In the genomic region with DNA sequence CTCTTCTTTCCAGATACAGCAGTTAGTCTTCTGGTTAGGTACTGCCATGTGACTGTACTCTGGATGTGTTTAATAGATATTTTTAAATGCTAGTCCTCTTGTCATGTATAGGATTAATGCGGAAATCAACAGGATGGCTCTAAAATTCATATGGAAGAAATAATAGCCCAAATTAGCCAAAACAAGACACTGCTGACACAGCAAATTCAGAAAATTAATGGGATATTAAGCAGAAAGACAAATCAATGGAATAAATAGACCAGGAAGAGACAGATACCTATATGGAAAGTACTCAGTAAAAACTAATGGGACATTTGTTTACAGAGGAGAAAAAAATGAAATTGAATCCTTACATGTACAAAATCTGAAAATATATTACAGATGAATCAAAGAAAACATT, we compare ENCODE assay signal across 3 cellular contexts.
A peak's percentile ranks its signal among the peaks of the same experiment; 100 is the strongest.
TF ChIP-seq lines count a peak whose summit lies in the region.

No MANE protein-coding gene starts in this region.

TF ChIP-seq in A549, 52 proteins besides CTCF, POLR2A, EP300 and RAD21:
- TF ChIP-seq MAZ (IDR thresholded peaks at IDR 0.05; ENCODE audit: borderline replicate concordance, low read depth, low read length) (no peak), MAFK (IDR thresholded peaks at IDR 0.05; ENCODE audit: partially characterized antibody) (peak; percentile 74), KDM1A (IDR thresholded peaks at IDR 0.05; ENCODE audit: low read depth) (no peak), HEYL (CRISPR knock-in tag; IDR thresholded peaks at IDR 0.05) (no peak), SMC3 (IDR thresholded peaks at IDR 0.05) (no peak)
- TF ChIP-seq, protein P1, sequence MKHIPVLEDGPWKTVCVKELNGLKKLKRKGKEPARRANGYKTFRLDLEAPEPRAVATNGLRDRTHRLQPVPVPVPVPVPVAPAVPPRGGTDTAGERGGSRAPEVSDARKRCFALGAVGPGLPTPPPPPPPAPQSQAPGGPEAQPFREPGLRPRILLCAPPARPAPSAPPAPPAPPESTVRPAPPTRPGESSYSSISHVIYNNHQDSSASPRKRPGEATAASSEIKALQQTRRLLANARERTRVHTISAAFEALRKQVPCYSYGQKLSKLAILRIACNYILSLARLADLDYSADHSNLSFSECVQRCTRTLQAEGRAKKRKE (CRISPR knock-in tag; IDR thresholded peaks at IDR 0.05; ENCODE audit: low read depth): no peak
- TF ChIP-seq, protein P2, sequence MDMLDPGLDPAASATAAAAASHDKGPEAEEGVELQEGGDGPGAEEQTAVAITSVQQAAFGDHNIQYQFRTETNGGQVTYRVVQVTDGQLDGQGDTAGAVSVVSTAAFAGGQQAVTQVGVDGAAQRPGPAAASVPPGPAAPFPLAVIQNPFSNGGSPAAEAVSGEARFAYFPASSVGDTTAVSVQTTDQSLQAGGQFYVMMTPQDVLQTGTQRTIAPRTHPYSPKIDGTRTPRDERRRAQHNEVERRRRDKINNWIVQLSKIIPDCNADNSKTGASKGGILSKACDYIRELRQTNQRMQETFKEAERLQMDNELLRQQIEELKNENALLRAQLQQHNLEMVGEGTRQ (IDR thresholded peaks at IDR 0.05): no peak
TF ChIP-seq in A549: peak in this region for 1.

TF ChIP-seq in HEK293T, 16 proteins besides CTCF, POLR2A, EP300 and RAD21:
- TF ChIP-seq TARDBP (IDR thresholded peaks at IDR 0.05) (no peak), L3MBTL2 (conservative IDR thresholded peaks at IDR 0.05) (0 out of 2 replicates have a peak, but pooled peaks have one; percentile 34)

TF ChIP-seq in H1, 55 proteins besides CTCF, POLR2A, EP300 and RAD21:
- TF ChIP-seq MAFK (IDR thresholded peaks at IDR 0.05; ENCODE audit: low read depth, low read length) (peak; percentile 77), POU5F1 (IDR thresholded peaks at IDR 0.05; ENCODE audit: low read depth, low read length) (no peak), BRCA1 (IDR thresholded peaks at IDR 0.05; ENCODE audit: low read depth, low read length) (no peak), CREB1 (IDR thresholded peaks at IDR 0.05) (no peak), RFX5 (IDR thresholded peaks at IDR 0.05; ENCODE audit: borderline replicate concordance, low read depth, low read length) (no peak), CBX5 (IDR thresholded peaks at IDR 0.05; ENCODE audit: low read depth, low read length) (no peak), SP1 (IDR thresholded peaks at IDR 0.05; ENCODE audit: low read depth, low read length) (no peak)
- TF ChIP-seq, protein P3, sequence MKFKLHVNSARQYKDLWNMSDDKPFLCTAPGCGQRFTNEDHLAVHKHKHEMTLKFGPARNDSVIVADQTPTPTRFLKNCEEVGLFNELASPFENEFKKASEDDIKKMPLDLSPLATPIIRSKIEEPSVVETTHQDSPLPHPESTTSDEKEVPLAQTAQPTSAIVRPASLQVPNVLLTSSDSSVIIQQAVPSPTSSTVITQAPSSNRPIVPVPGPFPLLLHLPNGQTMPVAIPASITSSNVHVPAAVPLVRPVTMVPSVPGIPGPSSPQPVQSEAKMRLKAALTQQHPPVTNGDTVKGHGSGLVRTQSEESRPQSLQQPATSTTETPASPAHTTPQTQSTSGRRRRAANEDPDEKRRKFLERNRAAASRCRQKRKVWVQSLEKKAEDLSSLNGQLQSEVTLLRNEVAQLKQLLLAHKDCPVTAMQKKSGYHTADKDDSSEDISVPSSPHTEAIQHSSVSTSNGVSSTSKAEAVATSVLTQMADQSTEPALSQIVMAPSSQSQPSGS (IDR thresholded peaks at IDR 0.05; ENCODE audit: low read length): no peak
